Comparison of ENCODE assay signal across 1 cellular context in the genomic region with DNA sequence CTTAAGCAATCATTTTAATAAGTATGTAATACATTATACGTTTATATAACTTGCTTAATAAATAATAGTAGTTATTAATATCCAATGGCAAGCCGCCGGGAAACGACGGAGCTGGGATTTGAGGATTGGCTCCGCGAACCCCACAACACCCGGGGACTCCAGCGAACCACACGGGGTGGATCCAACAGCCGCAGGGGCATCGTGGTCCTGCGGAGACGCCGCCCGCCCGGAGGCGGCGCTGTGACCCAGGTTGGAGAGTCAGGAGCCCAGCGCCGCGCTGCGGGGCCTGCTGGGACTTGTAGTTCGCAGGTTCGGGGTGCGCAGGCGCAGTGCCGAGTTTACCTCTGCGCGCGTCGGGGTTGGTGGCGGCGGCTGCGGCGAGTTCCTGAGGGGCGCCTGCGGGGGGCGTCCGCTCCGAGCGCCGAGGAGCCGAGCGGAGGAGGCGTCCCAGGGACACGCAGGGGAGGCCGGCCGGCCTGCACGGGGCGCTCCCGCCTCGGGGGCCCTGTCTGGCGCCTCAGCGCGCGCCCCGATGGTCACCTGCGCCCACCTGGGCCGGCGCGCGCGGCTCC.
TF ChIP-seq lines count a peak whose summit lies in the region.

TSS of gene ZNF554 (plus strand) at position 329 of the 572 bp plus-strand sequence. CDS start at position 533, 204 bp downstream.

TF ChIP-seq in HepG2, 621 proteins besides CTCF, POLR2A, EP300 and RAD21 (continued from another document and continues in another):
- TF ChIP-seq USF2 (IDR thresholded peaks at IDR 0.05; ENCODE audit: low read depth, low read length) (no peak), USF2 (CRISPR knock-in tag; IDR thresholded peaks at IDR 0.05; ENCODE audit: borderline replicate concordance) (no peak; the same call in 1 of the 2 replicates), ZNF572 (CRISPR knock-in tag; IDR thresholded peaks at IDR 0.05) (no peak), SMARCE1 (IDR thresholded peaks at IDR 0.05; ENCODE audit: borderline replicate concordance) (no peak), HNRNPH1 (optimal IDR thresholded peaks at IDR 0.05; ENCODE audit: low read depth, low read length) (no peak), ZZZ3 (CRISPR knock-in tag; IDR thresholded peaks at IDR 0.05; ENCODE audit: borderline replicate concordance) (peak; percentile 70), ZNF17 (CRISPR knock-in tag; IDR thresholded peaks at IDR 0.05) (no peak), ERF (CRISPR knock-in tag; IDR thresholded peaks at IDR 0.05) (peak; percentile 88), NR3C1 (CRISPR knock-in tag; IDR thresholded peaks at IDR 0.05) (no peak), ZNF225 (CRISPR knock-in tag; IDR thresholded peaks at IDR 0.05) (no peak), THAP8 (CRISPR knock-in tag; IDR thresholded peaks at IDR 0.05; ENCODE audit: borderline replicate concordance) (no peak), HOXA7 (CRISPR knock-in tag; IDR thresholded peaks at IDR 0.05) (no peak), CREBL2 (CRISPR knock-in tag; IDR thresholded peaks at IDR 0.05; ENCODE audit: borderline replicate concordance) (no peak), ZIK1 (CRISPR knock-in tag; IDR thresholded peaks at IDR 0.05; ENCODE audit: borderline replicate concordance, low read depth) (no peak), MTERF4 (CRISPR knock-in tag; IDR thresholded peaks at IDR 0.05) (no peak; the same call in 1 of the 2 replicates), ZNF556 (CRISPR knock-in tag; IDR thresholded peaks at IDR 0.05; ENCODE audit: borderline replicate concordance) (peak; percentile 88; the same call in 1 of the 2 replicates), CBX2 (IDR thresholded peaks at IDR 0.05; ENCODE audit: low read depth, low read length) (no peak), CBX2 (CRISPR knock-in tag; IDR thresholded peaks at IDR 0.05; ENCODE audit: low read depth) (no peak), SNAPC5 (CRISPR knock-in tag; IDR thresholded peaks at IDR 0.05; ENCODE audit: borderline replicate concordance) (no peak), IRF9 (CRISPR knock-in tag; IDR thresholded peaks at IDR 0.05; ENCODE audit: borderline replicate concordance) (peak; percentile 82; the same call in 1 of the 2 replicates), SMAD9 (CRISPR knock-in tag; IDR thresholded peaks at IDR 0.05) (no peak), ETV6 (CRISPR knock-in tag; conservative IDR thresholded peaks at IDR 0.05) (no peak; the same call in 1 of the 2 replicates), TMF1 (CRISPR knock-in tag; IDR thresholded peaks at IDR 0.05; ENCODE audit: low read depth) (no peak), THYN1 (CRISPR knock-in tag; IDR thresholded peaks at IDR 0.05; ENCODE audit: borderline replicate concordance, low read depth) (no peak), RFX5 (IDR thresholded peaks at IDR 0.05; ENCODE audit: low read depth, low read length) (peak; percentile 37; the same call in 1 of the 2 replicates), ZFP36L1 (CRISPR knock-in tag; IDR thresholded peaks at IDR 0.05) (no peak; the same call in 1 of the 2 replicates), GATA4 (IDR thresholded peaks at IDR 0.05; ENCODE audit: borderline replicate concordance, low read depth) (no peak), POLR2G (IDR thresholded peaks at IDR 0.05; ENCODE audit: low read depth, low read length) (peak; percentile 62), ZNF251 (CRISPR knock-in tag; IDR thresholded peaks at IDR 0.05) (no peak), ELF4 (CRISPR knock-in tag; IDR thresholded peaks at IDR 0.05; ENCODE audit: borderline replicate concordance) (no peak), TGIF2 (CRISPR knock-in tag; IDR thresholded peaks at IDR 0.05) (peak; percentile 80), MEF2D (CRISPR knock-in tag; IDR thresholded peaks at IDR 0.05) (peak; percentile 65; the same call in 1 of the 2 replicates), CEBPG (CRISPR knock-in tag; IDR thresholded peaks at IDR 0.05) (no peak; the same call in 1 of the 2 replicates), ZNF713 (CRISPR knock-in tag; IDR thresholded peaks at IDR 0.05) (no peak), ZEB1 (IDR thresholded peaks at IDR 0.05; ENCODE audit: insufficient replicate concordance, low read depth) (peak; percentile 40), EED (CRISPR knock-in tag; IDR thresholded peaks at IDR 0.05) (no peak), RARG (CRISPR knock-in tag; IDR thresholded peaks at IDR 0.05; ENCODE audit: low read depth) (no peak), CAMTA2 (CRISPR knock-in tag; IDR thresholded peaks at IDR 0.05; ENCODE audit: borderline replicate concordance) (no peak), MTA1 (CRISPR knock-in tag; IDR thresholded peaks at IDR 0.05; ENCODE audit: borderline replicate concordance) (peak; percentile 58; the same call in 1 of the 2 replicates)
- TF ChIP-seq, protein P1, sequence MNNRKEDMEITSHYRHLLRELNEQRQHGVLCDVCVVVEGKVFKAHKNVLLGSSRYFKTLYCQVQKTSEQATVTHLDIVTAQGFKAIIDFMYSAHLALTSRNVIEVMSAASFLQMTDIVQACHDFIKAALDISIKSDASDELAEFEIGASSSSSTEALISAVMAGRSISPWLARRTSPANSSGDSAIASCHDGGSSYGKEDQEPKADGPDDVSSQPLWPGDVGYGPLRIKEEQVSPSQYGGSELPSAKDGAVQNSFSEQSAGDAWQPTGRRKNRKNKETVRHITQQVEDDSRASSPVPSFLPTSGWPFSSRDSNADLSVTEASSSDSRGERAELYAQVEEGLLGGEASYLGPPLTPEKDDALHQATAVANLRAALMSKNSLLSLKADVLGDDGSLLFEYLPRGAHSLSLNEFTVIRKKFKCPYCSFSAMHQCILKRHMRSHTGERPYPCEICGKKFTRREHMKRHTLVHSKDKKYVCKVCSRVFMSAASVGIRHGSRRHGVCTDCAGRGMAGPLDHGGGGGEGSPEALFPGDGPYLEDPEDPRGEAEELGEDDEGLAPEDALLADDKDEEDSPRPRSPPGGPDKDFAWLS (CRISPR knock-in tag; IDR thresholded peaks at IDR 0.05; ENCODE audit: borderline replicate concordance), result no peak
- TF ChIP-seq, protein P2, sequence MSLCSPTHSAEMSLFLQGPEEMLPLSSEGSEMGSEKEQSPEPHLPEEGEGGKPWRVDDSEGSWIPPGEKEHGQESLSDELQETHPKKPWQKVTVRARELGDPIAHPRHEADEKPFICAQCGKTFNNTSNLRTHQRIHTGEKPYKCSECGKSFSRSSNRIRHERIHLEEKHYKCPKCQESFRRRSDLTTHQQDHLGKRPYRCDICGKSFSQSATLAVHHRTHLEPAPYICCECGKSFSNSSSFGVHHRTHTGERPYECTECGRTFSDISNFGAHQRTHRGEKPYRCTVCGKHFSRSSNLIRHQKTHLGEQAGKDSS (CRISPR knock-in tag; IDR thresholded peaks at IDR 0.05; ENCODE audit: borderline replicate concordance, low read depth), result peak; percentile 89; the same call in 1 of the 2 replicates
- TF ChIP-seq, protein P3, sequence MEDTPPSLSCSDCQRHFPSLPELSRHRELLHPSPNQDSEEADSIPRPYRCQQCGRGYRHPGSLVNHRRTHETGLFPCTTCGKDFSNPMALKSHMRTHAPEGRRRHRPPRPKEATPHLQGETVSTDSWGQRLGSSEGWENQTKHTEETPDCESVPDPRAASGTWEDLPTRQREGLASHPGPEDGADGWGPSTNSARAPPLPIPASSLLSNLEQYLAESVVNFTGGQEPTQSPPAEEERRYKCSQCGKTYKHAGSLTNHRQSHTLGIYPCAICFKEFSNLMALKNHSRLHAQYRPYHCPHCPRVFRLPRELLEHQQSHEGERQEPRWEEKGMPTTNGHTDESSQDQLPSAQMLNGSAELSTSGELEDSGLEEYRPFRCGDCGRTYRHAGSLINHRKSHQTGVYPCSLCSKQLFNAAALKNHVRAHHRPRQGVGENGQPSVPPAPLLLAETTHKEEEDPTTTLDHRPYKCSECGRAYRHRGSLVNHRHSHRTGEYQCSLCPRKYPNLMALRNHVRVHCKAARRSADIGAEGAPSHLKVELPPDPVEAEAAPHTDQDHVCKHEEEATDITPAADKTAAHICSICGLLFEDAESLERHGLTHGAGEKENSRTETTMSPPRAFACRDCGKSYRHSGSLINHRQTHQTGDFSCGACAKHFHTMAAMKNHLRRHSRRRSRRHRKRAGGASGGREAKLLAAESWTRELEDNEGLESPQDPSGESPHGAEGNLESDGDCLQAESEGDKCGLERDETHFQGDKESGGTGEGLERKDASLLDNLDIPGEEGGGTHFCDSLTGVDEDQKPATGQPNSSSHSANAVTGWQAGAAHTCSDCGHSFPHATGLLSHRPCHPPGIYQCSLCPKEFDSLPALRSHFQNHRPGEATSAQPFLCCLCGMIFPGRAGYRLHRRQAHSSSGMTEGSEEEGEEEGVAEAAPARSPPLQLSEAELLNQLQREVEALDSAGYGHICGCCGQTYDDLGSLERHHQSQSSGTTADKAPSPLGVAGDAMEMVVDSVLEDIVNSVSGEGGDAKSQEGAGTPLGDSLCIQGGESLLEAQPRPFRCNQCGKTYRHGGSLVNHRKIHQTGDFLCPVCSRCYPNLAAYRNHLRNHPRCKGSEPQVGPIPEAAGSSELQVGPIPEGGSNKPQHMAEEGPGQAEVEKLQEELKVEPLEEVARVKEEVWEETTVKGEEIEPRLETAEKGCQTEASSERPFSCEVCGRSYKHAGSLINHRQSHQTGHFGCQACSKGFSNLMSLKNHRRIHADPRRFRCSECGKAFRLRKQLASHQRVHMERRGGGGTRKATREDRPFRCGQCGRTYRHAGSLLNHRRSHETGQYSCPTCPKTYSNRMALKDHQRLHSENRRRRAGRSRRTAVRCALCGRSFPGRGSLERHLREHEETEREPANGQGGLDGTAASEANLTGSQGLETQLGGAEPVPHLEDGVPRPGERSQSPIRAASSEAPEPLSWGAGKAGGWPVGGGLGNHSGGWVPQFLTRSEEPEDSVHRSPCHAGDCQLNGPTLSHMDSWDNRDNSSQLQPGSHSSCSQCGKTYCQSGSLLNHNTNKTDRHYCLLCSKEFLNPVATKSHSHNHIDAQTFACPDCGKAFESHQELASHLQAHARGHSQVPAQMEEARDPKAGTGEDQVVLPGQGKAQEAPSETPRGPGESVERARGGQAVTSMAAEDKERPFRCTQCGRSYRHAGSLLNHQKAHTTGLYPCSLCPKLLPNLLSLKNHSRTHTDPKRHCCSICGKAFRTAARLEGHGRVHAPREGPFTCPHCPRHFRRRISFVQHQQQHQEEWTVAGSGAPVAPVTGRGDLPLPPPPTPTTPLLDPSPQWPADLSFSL (CRISPR knock-in tag; IDR thresholded peaks at IDR 0.05), result no peak
- TF ChIP-seq, protein P4, sequence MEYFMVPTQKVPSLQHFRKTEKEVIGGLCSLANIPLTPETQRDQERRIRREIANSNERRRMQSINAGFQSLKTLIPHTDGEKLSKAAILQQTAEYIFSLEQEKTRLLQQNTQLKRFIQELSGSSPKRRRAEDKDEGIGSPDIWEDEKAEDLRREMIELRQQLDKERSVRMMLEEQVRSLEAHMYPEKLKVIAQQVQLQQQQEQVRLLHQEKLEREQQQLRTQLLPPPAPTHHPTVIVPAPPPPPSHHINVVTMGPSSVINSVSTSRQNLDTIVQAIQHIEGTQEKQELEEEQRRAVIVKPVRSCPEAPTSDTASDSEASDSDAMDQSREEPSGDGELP (IDR thresholded peaks at IDR 0.05; ENCODE audit: borderline replicate concordance, low read depth), result 0 out of 2 replicates have a peak, but pooled peaks have one; percentile 44
- TF ChIP-seq, protein P5, sequence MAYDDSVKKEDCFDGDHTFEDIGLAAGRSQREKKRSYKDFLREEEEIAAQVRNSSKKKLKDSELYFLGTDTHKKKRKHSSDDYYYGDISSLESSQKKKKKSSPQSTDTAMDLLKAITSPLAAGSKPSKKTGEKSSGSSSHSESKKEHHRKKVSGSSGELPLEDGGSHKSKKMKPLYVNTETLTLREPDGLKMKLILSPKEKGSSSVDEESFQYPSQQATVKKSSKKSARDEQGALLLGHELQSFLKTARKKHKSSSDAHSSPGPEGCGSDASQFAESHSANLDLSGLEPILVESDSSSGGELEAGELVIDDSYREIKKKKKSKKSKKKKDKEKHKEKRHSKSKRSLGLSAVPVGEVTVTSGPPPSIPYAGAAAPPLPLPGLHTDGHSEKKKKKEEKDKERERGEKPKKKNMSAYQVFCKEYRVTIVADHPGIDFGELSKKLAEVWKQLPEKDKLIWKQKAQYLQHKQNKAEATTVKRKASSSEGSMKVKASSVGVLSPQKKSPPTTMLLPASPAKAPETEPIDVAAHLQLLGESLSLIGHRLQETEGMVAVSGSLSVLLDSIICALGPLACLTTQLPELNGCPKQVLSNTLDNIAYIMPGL (CRISPR knock-in tag; IDR thresholded peaks at IDR 0.05; ENCODE audit: borderline replicate concordance in 1 of 2, low read depth in 1 of 2), result peak; percentile 89 to 92; a peak in 3 of 4 replicates
